In the genomic region with DNA sequence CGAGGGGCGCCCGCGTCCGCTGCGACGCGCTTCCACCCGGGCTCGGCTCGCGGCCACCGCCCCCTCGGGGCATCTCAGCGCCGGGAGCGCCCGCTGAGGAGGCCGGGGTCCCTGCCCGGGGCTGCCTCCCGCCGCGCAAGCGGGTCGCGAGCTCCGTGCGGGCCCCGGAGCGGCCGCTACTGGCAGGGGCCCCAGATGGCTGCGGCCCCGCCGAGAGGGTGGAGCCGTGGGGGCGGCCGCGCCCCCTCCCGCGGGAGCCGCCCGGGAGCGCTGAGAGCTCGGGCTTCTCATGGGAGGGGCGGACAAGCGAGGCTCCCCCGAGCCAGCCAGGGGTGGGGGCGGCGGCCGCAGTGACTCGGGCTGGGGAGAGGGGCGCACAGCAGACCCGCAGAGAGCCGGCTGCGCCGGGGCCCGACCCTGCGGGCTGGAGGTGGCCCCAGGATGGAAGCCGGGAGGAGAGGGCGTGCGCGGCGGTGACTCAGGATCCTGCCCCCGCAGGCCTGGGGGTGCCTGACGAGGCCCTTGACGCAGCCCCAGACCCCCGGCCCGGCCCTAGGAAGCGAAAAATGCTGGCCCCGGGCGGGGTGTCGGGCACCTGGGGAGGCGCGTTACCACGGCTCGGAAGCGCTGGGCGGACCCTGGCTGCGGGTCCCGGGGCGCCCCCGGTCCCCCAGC, we compare ENCODE assay signal across 1 cellular context.
TF ChIP-seq lines count a peak whose summit lies in the region.

No MANE protein-coding gene starts in this region.

TF ChIP-seq in GM23338, 12 proteins besides CTCF, POLR2A, EP300 and RAD21 (continued from another document):
- TF ChIP-seq, protein P1, sequence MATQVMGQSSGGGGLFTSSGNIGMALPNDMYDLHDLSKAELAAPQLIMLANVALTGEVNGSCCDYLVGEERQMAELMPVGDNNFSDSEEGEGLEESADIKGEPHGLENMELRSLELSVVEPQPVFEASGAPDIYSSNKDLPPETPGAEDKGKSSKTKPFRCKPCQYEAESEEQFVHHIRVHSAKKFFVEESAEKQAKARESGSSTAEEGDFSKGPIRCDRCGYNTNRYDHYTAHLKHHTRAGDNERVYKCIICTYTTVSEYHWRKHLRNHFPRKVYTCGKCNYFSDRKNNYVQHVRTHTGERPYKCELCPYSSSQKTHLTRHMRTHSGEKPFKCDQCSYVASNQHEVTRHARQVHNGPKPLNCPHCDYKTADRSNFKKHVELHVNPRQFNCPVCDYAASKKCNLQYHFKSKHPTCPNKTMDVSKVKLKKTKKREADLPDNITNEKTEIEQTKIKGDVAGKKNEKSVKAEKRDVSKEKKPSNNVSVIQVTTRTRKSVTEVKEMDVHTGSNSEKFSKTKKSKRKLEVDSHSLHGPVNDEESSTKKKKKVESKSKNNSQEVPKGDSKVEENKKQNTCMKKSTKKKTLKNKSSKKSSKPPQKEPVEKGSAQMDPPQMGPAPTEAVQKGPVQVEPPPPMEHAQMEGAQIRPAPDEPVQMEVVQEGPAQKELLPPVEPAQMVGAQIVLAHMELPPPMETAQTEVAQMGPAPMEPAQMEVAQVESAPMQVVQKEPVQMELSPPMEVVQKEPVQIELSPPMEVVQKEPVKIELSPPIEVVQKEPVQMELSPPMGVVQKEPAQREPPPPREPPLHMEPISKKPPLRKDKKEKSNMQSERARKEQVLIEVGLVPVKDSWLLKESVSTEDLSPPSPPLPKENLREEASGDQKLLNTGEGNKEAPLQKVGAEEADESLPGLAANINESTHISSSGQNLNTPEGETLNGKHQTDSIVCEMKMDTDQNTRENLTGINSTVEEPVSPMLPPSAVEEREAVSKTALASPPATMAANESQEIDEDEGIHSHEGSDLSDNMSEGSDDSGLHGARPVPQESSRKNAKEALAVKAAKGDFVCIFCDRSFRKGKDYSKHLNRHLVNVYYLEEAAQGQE (IDR thresholded peaks at IDR 0.05; ENCODE audit: unreplicated experiment) = no peak
- TF ChIP-seq, protein P2, sequence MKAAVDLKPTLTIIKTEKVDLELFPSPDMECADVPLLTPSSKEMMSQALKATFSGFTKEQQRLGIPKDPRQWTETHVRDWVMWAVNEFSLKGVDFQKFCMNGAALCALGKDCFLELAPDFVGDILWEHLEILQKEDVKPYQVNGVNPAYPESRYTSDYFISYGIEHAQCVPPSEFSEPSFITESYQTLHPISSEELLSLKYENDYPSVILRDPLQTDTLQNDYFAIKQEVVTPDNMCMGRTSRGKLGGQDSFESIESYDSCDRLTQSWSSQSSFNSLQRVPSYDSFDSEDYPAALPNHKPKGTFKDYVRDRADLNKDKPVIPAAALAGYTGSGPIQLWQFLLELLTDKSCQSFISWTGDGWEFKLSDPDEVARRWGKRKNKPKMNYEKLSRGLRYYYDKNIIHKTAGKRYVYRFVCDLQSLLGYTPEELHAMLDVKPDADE (IDR thresholded peaks at IDR 0.05) = no peak
- TF ChIP-seq ZNF331 (CRISPR knock-in tag; IDR thresholded peaks at IDR 0.05; ENCODE audit: low read depth) (no peak), STAT1 (IDR thresholded peaks at IDR 0.05; ENCODE audit: unreplicated experiment) (no peak), EZH2 (IDR thresholded peaks at IDR 0.05; ENCODE audit: low read depth, unreplicated experiment) (no peak), NANOG (IDR thresholded peaks at IDR 0.05; ENCODE audit: borderline replicate concordance) (no peak), EZH2phosphoT487 (IDR thresholded peaks at IDR 0.05; ENCODE audit: unreplicated experiment) (no peak), POLR2AphosphoS5 (IDR thresholded peaks at IDR 0.05; ENCODE audit: low read depth) (no peak)
